Comparison of ENCODE assay signal across 19 cellular contexts in genomic region chr3:52593103-52593502, GRCh38. TPM values are rescaled to one million over a fixed set of nuclear protein-coding genes. Genes with fewer than 3 reads are reported as not detected.
DNase-seq lines count a peak whose midpoint lies in the region; ATAC-seq and TF ChIP-seq lines count a peak whose summit lies in the region.
"Had no signal": no experiment of that assay in that cellular context is flagged by ENCODE, and none has a peak within 500 bp of the region (broad histone marks: within the 10 kb centered on the region; RNA-seq: fewer than 3 reads in every experiment).

No MANE protein-coding gene starts in this region.

- H3K27ac ChIP-seq in cardiac muscle cell: peak overlapping the region; percentile 25
- no peak overlapping the region for H3K27ac ChIP-seq in right cardiac atrium (ENCODE audit: low read length)

- ATAC-seq in right cardiac atrium: no peak
- ATAC-seq in stimulated activated naive B cell treated with anti-CD40 and anti-IgM and Interleukin-4, amounts not matched to agents 10 μg/mL and 1 μg/mL and 100 μg/mL, for 72 hours (replicated peaks): no peak
- no peak for ATAC-seq in activated CD4-positive, alpha-beta T cell treated with anti-CD3 and anti-CD28 coated beads for 36 hours

- H3K4me1 ChIP-seq in cardiac muscle cell (ENCODE audit: low read depth) (peaks cover 3% of the 10 kb centered on the region), right cardiac atrium (ENCODE audit: control insufficient read depth, insufficient read depth, low read length) (no peaks in the 10 kb centered on the region)

- no peaks in the 10 kb centered on the region for H3K9me3 ChIP-seq in cardiac muscle cell (ENCODE audit: low read depth)
- no peaks in the 10 kb centered on the region for H3K9me3 ChIP-seq in right cardiac atrium (ENCODE audit: control insufficient read depth, low read length)

- CTCF ChIA-PET in activated CD4-positive, alpha-beta T cell treated with anti-CD3 and anti-CD28 coated beads for 36 hours (lab: Charles Lee): interaction anchor here (1.0 to 1.1 kb wide), 2 partner anchors 30 to 89 kb away, joined by 3 to 4 read pairs; no protein-coding TSS in a partner anchor

- H3K27me3 ChIP-seq in cardiac muscle cell (no peaks in the 10 kb centered on the region), right cardiac atrium (ENCODE audit: control insufficient read depth, insufficient read depth) (no peaks in the 10 kb centered on the region)

- no peak overlapping the region for H3K4me3 ChIP-seq in cardiac muscle cell
- H3K4me3 ChIP-seq in right cardiac atrium (ENCODE audit: low read length): no peak overlapping the region

- no peaks in the 10 kb centered on the region for H3K27me3 Mint-ChIP-seq in stimulated activated naive B cell treated with anti-CD40 and anti-IgM and Interleukin-4, amounts not matched to agents 10 μg/mL and 1 μg/mL and 100 μg/mL, for 72 hours
- no peaks in the 10 kb centered on the region for H3K27me3 Mint-ChIP-seq in activated CD4-positive, alpha-beta T cell treated with anti-CD3 and anti-CD28 coated beads for 36 hours
- H3K27me3 Mint-ChIP-seq: B cell, IgD-negative memory B cell had no signal

- H3K27ac Mint-ChIP-seq in stimulated activated naive B cell treated with anti-CD40 and anti-IgM and Interleukin-4, amounts not matched to agents 10 μg/mL and 1 μg/mL and 100 μg/mL, for 72 hours: peak overlapping the region; percentile 2
- H3K27ac Mint-ChIP-seq in activated CD4-positive, alpha-beta T cell treated with anti-CD3 and anti-CD28 coated beads for 36 hours: no peak overlapping the region
- H3K27ac Mint-ChIP-seq: B cell, IgD-negative memory B cell had no signal

- POLR2A ChIA-PET in activated CD4-positive, alpha-beta T cell treated with anti-CD3 and anti-CD28 coated beads for 36 hours (lab: Charles Lee): interaction anchor here (0.7 kb wide), 1 partner anchor 15 kb away, joined by 3 read pairs; no protein-coding TSS in a partner anchor

- peaks cover 12% of the 10 kb centered on the region for H3K36me3 ChIP-seq in cardiac muscle cell

- H3K4me1 Mint-ChIP-seq in stimulated activated naive B cell treated with anti-CD40 and anti-IgM and Interleukin-4, amounts not matched to agents 10 μg/mL and 1 μg/mL and 100 μg/mL, for 72 hours: no peaks in the 10 kb centered on the region
- H3K4me1 Mint-ChIP-seq in activated CD4-positive, alpha-beta T cell treated with anti-CD3 and anti-CD28 coated beads for 36 hours: no peaks in the 10 kb centered on the region
- H3K4me1 Mint-ChIP-seq: B cell, IgD-negative memory B cell had no signal

- DNase-seq in cardiac muscle cell (ENCODE audit: low read depth in 1 of 2, low spot score in 1 of 2): peak in 1 of 2 donors; percentile 2
- DNase-seq in right cardiac atrium: no peak
- DNase-seq in astrocyte of the hippocampus (ENCODE audit: low read depth, low spot score): peak; percentile 11
- peak; percentile 19 to 84 (median 62) for DNase-seq in head of caudate nucleus
- no peak for DNase-seq in stimulated activated naive B cell treated with anti-CD40 and anti-IgM and Interleukin-4, amounts not matched to agents 10 μg/mL and 1 μg/mL and 100 μg/mL, for 72 hours
- no peak for DNase-seq in AG08395 (ENCODE audit: low spot score)
- no peak for DNase-seq in activated CD4-positive, alpha-beta T cell treated with anti-CD3 and anti-CD28 coated beads for 36 hours
- DNase-seq in NCI-H146 treated with DMSO at 0.1 percent for 48 hours (lab: John Stamatoyannopoulos, UW; ENCODE audit: unreplicated experiment): no peak
- DNase-seq: DMS53, GDM1, Kasumi-1, NCI-H1694 treated with DMSO at 0.1 percent for 48 hours, NCI-H2081 treated with DMSO at 0.1 percent for 48 hours, NCI-H2171 treated with DMSO at 0.1 percent for 48 hours, NCI-H524 treated with DMSO at 0.1 percent for 48 hours, NCI-H82 had no signal

- WGBS in right cardiac atrium: 58% methylated on average over 1 of the region's 1 CpG

- intact Hi-C loops in right cardiac atrium (cut with DNase I) (no loop called here), head of caudate nucleus (cut with DNase I) (no loop called here)
- intact Hi-C loops in activated CD4-positive, alpha-beta T cell treated with anti-CD3 and anti-CD28 coated beads for 36 hours (cut with DNase I, micrococcal nuclease): no loop called here

- TF ChIP-seq CTCF in cardiac muscle cell (IDR thresholded peaks at IDR 0.05; ENCODE audit: low read depth, low read length): no peak

- peaks cover 38 to 57% of the 10 kb centered on the region in 2 donors for H3K36me3 Mint-ChIP-seq in stimulated activated naive B cell treated with anti-CD40 and anti-IgM and Interleukin-4, amounts not matched to agents 10 μg/mL and 1 μg/mL and 100 μg/mL, for 72 hours
- H3K36me3 Mint-ChIP-seq in activated CD4-positive, alpha-beta T cell treated with anti-CD3 and anti-CD28 coated beads for 36 hours (ENCODE audit: low read depth): peaks cover 44% of the 10 kb centered on the region

- H3K9me3 Mint-ChIP-seq in stimulated activated naive B cell treated with anti-CD40 and anti-IgM and Interleukin-4, amounts not matched to agents 10 μg/mL and 1 μg/mL and 100 μg/mL, for 72 hours: no peaks in the 10 kb centered on the region
- no peaks in the 10 kb centered on the region for H3K9me3 Mint-ChIP-seq in activated CD4-positive, alpha-beta T cell treated with anti-CD3 and anti-CD28 coated beads for 36 hours (ENCODE audit: low read depth)
- H3K9me3 Mint-ChIP-seq: CD14-positive monocyte, IgD-negative memory B cell had no signal

- no peak overlapping the region for H3K4me3 Mint-ChIP-seq in stimulated activated naive B cell treated with anti-CD40 and anti-IgM and Interleukin-4, amounts not matched to agents 10 μg/mL and 1 μg/mL and 100 μg/mL, for 72 hours
- no peak overlapping the region for H3K4me3 Mint-ChIP-seq in activated CD4-positive, alpha-beta T cell treated with anti-CD3 and anti-CD28 coated beads for 36 hours
- H3K4me3 Mint-ChIP-seq: B cell, CD14-positive monocyte, IgD-negative memory B cell had no signal

RNA-seq across cellular contexts. Expression of gene UQCC5, which starts 56.7 kb away (rescaled TPM):
- total RNA-seq in cardiac muscle cell: 1.0 and 23.8 TPM in 2 replicates
- 64.7 and 89.3 TPM in 2 replicates for polyA plus RNA-seq in cardiac muscle cell
- total RNA-seq in right cardiac atrium: 10 to 100 TPM; 52.4 to 64.2 (median 62.4) TPM
- polyA plus RNA-seq in right cardiac atrium: 97.3 TPM
- total RNA-seq in activated CD4-positive, alpha-beta T cell treated with anti-CD3 and anti-CD28 coated beads for 36 hours: 10 to 100 TPM; 12.0 to 12.7 TPM

RNA-seq across cellular contexts. Expression of gene NT5DC2, which starts 59.4 kb away (rescaled TPM):
- total RNA-seq in cardiac muscle cell: 214 and 233 TPM in 2 replicates
- 113 and 120 TPM in 2 replicates for polyA plus RNA-seq in cardiac muscle cell
- 100 to 1,000 TPM; 123 to 223 (median 154) TPM for total RNA-seq in right cardiac atrium
- 322 TPM for polyA plus RNA-seq in right cardiac atrium
- 10 to 100 TPM; 35.6 to 59.1 TPM for total RNA-seq in activated CD4-positive, alpha-beta T cell treated with anti-CD3 and anti-CD28 coated beads for 36 hours

Comparison
In these comparisons a context has a peak if more than half of its experiments do, and no peak if none do; other contexts are left out.
1. DNase-seq: peak in astrocyte of the hippocampus (single experiment) and head of caudate nucleus (42 of 42); none in right cardiac atrium (0 of 3), stimulated activated naive B cell treated with anti-CD40 and anti-IgM and Interleukin-4, amounts not matched to agents 10 μg/mL and 1 μg/mL and 100 μg/mL, for 72 hours (single experiment), AG08395 (single experiment), activated CD4-positive, alpha-beta T cell treated with anti-CD3 and anti-CD28 coated beads for 36 hours (single experiment) and NCI-H146 treated with DMSO at 0.1 percent for 48 hours (single experiment).